ENCODE assay signal across 12 cellular contexts in genomic region chr2:170680172-170680913, GRCh38. TPM values are rescaled to one million over a fixed set of nuclear protein-coding genes. Genes with fewer than 3 reads are reported as not detected.
A peak's percentile ranks its signal among the peaks of the same experiment; 100 is the strongest.
DNase-seq lines count a peak whose midpoint lies in the region; ATAC-seq, FAIRE-seq and TF ChIP-seq lines count a peak whose summit lies in the region.
"Had no signal": no experiment of that assay in that cellular context is flagged by ENCODE, and none has a peak within 500 bp of the region (broad histone marks: within the 10 kb centered on the region; RNA-seq: fewer than 3 reads in every experiment).

No MANE protein-coding gene starts in this region.

- peak; percentile 75 for ATAC-seq in GM18870 (IDR thresholded peaks at IDR 0.05; ENCODE audit: unreplicated experiment)
- peak; percentile 91 for ATAC-seq in GM21786 (IDR thresholded peaks at IDR 0.05; ENCODE audit: unreplicated experiment)
- ATAC-seq in HG03520 (IDR thresholded peaks at IDR 0.05; ENCODE audit: unreplicated experiment) = peak; percentile 94
- ATAC-seq: body of pancreas had no signal

- peak overlapping the region; percentile 4 for H3K4me3 ChIP-seq in iPS-15b (ENCODE audit: low read depth, low read length)
- H3K4me3 ChIP-seq: body of pancreas, suprapubic skin had no signal

- no peak overlapping the region for H3K9ac ChIP-seq in iPS-15b (ENCODE audit: low read depth, low read length)

- intact Hi-C loops in posterior cingulate gyrus (cut with DNase I) = no loop called here

- no peak for TF ChIP-seq CTCF in D721Med (IDR thresholded peaks at IDR 0.05; ENCODE audit: insufficient read depth, missing control alignments)

- H3K9me3 ChIP-seq in iPS-15b (ENCODE audit: control insufficient read depth, insufficient read depth, low read length) = no peaks in the 10 kb centered on the region
- H3K9me3 ChIP-seq: body of pancreas, suprapubic skin had no signal

- no peak for FAIRE-seq in D721Med (lab: Jason Lieb, UNC)
- no peak for FAIRE-seq in frontal cortex (lab: Jason Lieb, UNC)

- peaks cover 2% of the 10 kb centered on the region for H3K27me3 ChIP-seq in iPS-15b (ENCODE audit: control insufficient read depth, insufficient read depth, low read length)
- H3K27me3 ChIP-seq: body of pancreas, suprapubic skin had no signal

- DNase-seq in posterior cingulate gyrus (no peak), D721Med (ENCODE audit: insufficient read length, low spot score) (no peak), NCI-H1048 (lab: John Stamatoyannopoulos, UW) (no peak), frontal cortex (ENCODE audit: low spot score in 2 of 2) (no peak)
- DNase-seq: DND-41 had no signal

- peaks cover 26% of the 10 kb centered on the region for H3K4me1 ChIP-seq in iPS-15b (ENCODE audit: control insufficient read depth, insufficient read depth, low read length)
- H3K4me1 ChIP-seq: body of pancreas, suprapubic skin had no signal

- H3K36me3 ChIP-seq in iPS-15b (ENCODE audit: control insufficient read depth, insufficient read depth, low read length) = no peaks in the 10 kb centered on the region
- H3K36me3 ChIP-seq: suprapubic skin had no signal

RNA-seq across cellular contexts. Expression of gene SP5, which starts 34.8 kb away (rescaled TPM):
- total RNA-seq in frontal cortex = 0.82 TPM
- total RNA-seq: fibroblast of villous mesenchyme had no signal
